13 cellular contexts compared by ENCODE assay signal in the genomic region with DNA sequence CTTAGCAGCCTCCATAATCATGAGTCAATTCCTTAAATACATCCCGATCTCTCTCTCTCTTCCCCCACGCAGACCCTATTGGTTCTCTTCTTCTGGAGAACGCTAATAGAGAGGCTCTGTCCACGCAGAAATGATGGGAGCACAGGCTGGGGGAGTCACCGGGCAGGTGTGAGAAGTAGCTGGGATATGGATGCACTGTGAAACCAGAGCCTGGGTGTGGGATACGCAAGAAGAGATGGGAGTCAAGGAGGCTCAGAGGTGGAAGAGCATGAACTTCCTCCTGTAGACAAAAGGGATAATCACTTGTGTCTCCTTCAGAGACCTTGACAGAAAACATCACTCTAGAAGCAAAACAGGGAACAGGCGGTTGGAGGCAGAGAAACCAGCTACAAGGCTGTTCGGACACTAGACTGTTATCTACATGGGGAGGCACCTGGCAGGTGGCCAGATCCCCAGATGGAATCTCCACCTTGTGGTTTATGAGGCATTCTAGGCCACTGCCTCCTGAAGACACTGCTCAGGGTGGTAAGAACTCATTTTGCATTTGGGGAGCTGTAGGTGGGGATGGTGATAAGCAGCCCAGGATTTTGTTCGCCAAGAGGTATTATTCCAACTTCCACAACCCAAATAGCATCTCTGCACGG. TPM values are rescaled to one million over a fixed set of nuclear protein-coding genes. Genes with fewer than 3 reads are reported as not detected.
A peak's percentile ranks its signal among the peaks of the same experiment; 100 is the strongest.
DNase-seq lines count a peak whose midpoint lies in the region; ATAC-seq, FAIRE-seq and TF ChIP-seq lines count a peak whose summit lies in the region.
"Had no signal": no experiment of that assay in that cellular context is flagged by ENCODE, and none has a peak within 500 bp of the region (broad histone marks: within the 10 kb centered on the region; RNA-seq: fewer than 3 reads in every experiment).

No MANE protein-coding gene starts in this region.

- no peak overlapping the region for H3K27ac ChIP-seq in PC-3 (ENCODE audit: low read length)
- peak overlapping the region; percentile 14 for H3K27ac ChIP-seq in rectal smooth muscle tissue (ENCODE audit: low read depth, low read length)
- no peak overlapping the region for H3K27ac ChIP-seq in thyroid gland
- H3K27ac ChIP-seq: parathyroid adenoma had no signal

- TF ChIP-seq POLR2A in thyroid gland (IDR thresholded peaks at IDR 0.05) = no peak

- DNase-seq in HFFc6 (no peak), PC-3 (peak; percentile 37), frontal cortex (ENCODE audit: low spot score in 2 of 2) (no peak), GM19240 (ENCODE audit: insufficient read length, low spot score) (no peak), thyroid gland (no peak)
- no peak for DNase-seq in effector memory CD8-positive, alpha-beta T cell
- no peak for DNase-seq in activated T-cell treated with anti-CD3 and anti-CD28 coated beads, Interleukin-2, amount 50 U/mL, for 1 hour
- DNase-seq: activated naive CD8-positive, alpha-beta T cell treated with anti-CD3 and anti-CD28 coated beads for 36 hours; NCI-H1105 treated with DMSO at 0.1 percent for 48 hours had no signal

- peaks cover 56% of the 10 kb centered on the region for H3K27me3 Mint-ChIP-seq in HFFc6 (ENCODE audit: insufficient read depth)
- H3K27me3 Mint-ChIP-seq in effector memory CD8-positive, alpha-beta T cell = no peaks in the 10 kb centered on the region
- H3K27me3 Mint-ChIP-seq: activated naive CD8-positive, alpha-beta T cell treated with anti-CD3 and anti-CD28 coated beads for 36 hours had no signal

- no peak overlapping the region for H2AFZ ChIP-seq in PC-3 (ENCODE audit: low read length)
- H2AFZ ChIP-seq: parathyroid adenoma had no signal

- FAIRE-seq in frontal cortex (lab: Jason Lieb, UNC) = no peak
- FAIRE-seq: TTC549 had no signal

- peaks cover 9% of the 10 kb centered on the region; the same call in 1 of the 2 replicates for H3K9me3 Mint-ChIP-seq in HFFc6
- no peaks in the 10 kb centered on the region for H3K9me3 Mint-ChIP-seq in effector memory CD8-positive, alpha-beta T cell
- H3K9me3 Mint-ChIP-seq: activated naive CD8-positive, alpha-beta T cell treated with anti-CD3 and anti-CD28 coated beads for 36 hours had no signal

- peaks cover 72% of the 10 kb centered on the region for H3K4me1 Mint-ChIP-seq in HFFc6 (ENCODE audit: low read depth)
- peaks cover 8 to 16% of the 10 kb centered on the region in 2 donors for H3K4me1 Mint-ChIP-seq in effector memory CD8-positive, alpha-beta T cell (ENCODE audit: low read depth in 2 of 2)

- H3K9ac ChIP-seq in PC-3 (ENCODE audit: low read length) = no peak overlapping the region
- no peak overlapping the region for H3K9ac ChIP-seq in rectal smooth muscle tissue (ENCODE audit: low read length)
- H3K9ac ChIP-seq: parathyroid adenoma had no signal

- POLR2A ChIA-PET in PC-3 (lab: Charles Lee; ENCODE audit: unreplicated experiment) = interaction anchor here (0.6 kb wide), 1 partner anchor 50 kb away, joined by 3 read pairs; no protein-coding TSS in a partner anchor

- H3K36me3 ChIP-seq in PC-3 (ENCODE audit: low read depth, low read length) = peaks cover 16% of the 10 kb centered on the region
- peaks cover 2% of the 10 kb centered on the region for H3K36me3 ChIP-seq in rectal smooth muscle tissue (ENCODE audit: control insufficient read depth, insufficient read depth, low read length)
- H3K36me3 ChIP-seq in thyroid gland = no peaks in the 10 kb centered on the region
- H3K36me3 ChIP-seq: HAP-1 had no signal

- intact Hi-C loops in PC-3 (cut with micrococcal nuclease) = no loop called here
- intact Hi-C loops in thyroid gland (cut with DNase I) = loop anchor here (10.0 kb wide), 1 partner anchor 314 kb away; no protein-coding TSS in a partner anchor

- H3K27me3 ChIP-seq in PC-3 (ENCODE audit: low read length) (no peaks in the 10 kb centered on the region), rectal smooth muscle tissue (ENCODE audit: control insufficient read depth, insufficient read depth, low read length) (no peaks in the 10 kb centered on the region), thyroid gland (no peaks in the 10 kb centered on the region)

- no peaks in the 10 kb centered on the region for H3K9me3 ChIP-seq in PC-3 (ENCODE audit: low read length)
- no peaks in the 10 kb centered on the region for H3K9me3 ChIP-seq in thyroid gland
- H3K9me3 ChIP-seq: HAP-1 had no signal

- 85 to 87% methylated on average over 10 of the region's 10 CpGs for WGBS in thyroid gland, 2 donors

- TF ChIP-seq CTCF in HFFc6 (IDR thresholded peaks at IDR 0.05) (no peak), PC-3 (conservative IDR thresholded peaks at IDR 0.05; ENCODE audit: low read depth, low read length) (no peak), thyroid gland (IDR thresholded peaks at IDR 0.05) (no peak)

- peak overlapping the region; percentile 34; the same call in 1 of the 2 replicates for H3K4me3 Mint-ChIP-seq in HFFc6
- no peak overlapping the region for H3K4me3 Mint-ChIP-seq in effector memory CD8-positive, alpha-beta T cell
- H3K4me3 Mint-ChIP-seq: activated naive CD8-positive, alpha-beta T cell treated with anti-CD3 and anti-CD28 coated beads for 36 hours had no signal

- no peaks in the 10 kb centered on the region for H4K20me1 ChIP-seq in PC-3 (ENCODE audit: low read length)

- peaks cover 18% of the 10 kb centered on the region for H3K4me1 ChIP-seq in PC-3 (ENCODE audit: insufficient read depth, low read length)
- peaks cover 15% of the 10 kb centered on the region for H3K4me1 ChIP-seq in rectal smooth muscle tissue (ENCODE audit: control insufficient read depth, insufficient read depth, low read length)
- H3K4me1 ChIP-seq in thyroid gland = peaks cover 23 to 61% of the 10 kb centered on the region in 2 donors

- no peak for ATAC-seq in PC-3
- ATAC-seq in effector memory CD8-positive, alpha-beta T cell (replicated peaks) = no peak

- H3K36me3 Mint-ChIP-seq in HFFc6 (ENCODE audit: low read depth) = peaks cover 65% of the 10 kb centered on the region
- no peaks in the 10 kb centered on the region for H3K36me3 Mint-ChIP-seq in effector memory CD8-positive, alpha-beta T cell (ENCODE audit: insufficient read depth)

- H3K4me3 ChIP-seq in PC-3 (ENCODE audit: low read length) (no peak overlapping the region), rectal smooth muscle tissue (ENCODE audit: low read length) (no peak overlapping the region), thyroid gland (replicated peaks in 1 of 3) (no peak overlapping the region)
- H3K4me3 ChIP-seq: HAP-1 had no signal

- H3K27ac Mint-ChIP-seq in HFFc6 = peak overlapping the region; percentile 72
- H3K27ac Mint-ChIP-seq in effector memory CD8-positive, alpha-beta T cell = peak overlapping the region; percentile 27 to 44
- H3K27ac Mint-ChIP-seq: activated naive CD8-positive, alpha-beta T cell treated with anti-CD3 and anti-CD28 coated beads for 36 hours had no signal

- no peaks in the 10 kb centered on the region for H3K9me2 ChIP-seq in PC-3 (replicated peaks; ENCODE audit: low read length)

- no peaks in the 10 kb centered on the region for H3F3A ChIP-seq in PC-3 (ENCODE audit: low read length, unreplicated experiment)

- no TSS peak for BruUV-seq in PC-3 (replicated peaks; lab: Mats Ljungman, UMichigan)

- no peaks in the 10 kb centered on the region for H3K79me2 ChIP-seq in PC-3 (ENCODE audit: low read length)
- H3K79me2 ChIP-seq: parathyroid adenoma had no signal

- no peak overlapping the region for H3K4me2 ChIP-seq in PC-3 (ENCODE audit: low read length)

- CTCF ChIA-PET in PC-3 (lab: Charles Lee) = interaction anchor here (0.6 kb wide), 1 partner anchor 23 kb away, joined by 6 read pairs; no protein-coding TSS in a partner anchor

RNA-seq across cellular contexts. Expression of a gene that starts 7.2 kb away (rescaled TPM):
- 1 to 10 TPM; 6.2 to 8.1 (median 7.1) TPM for total RNA-seq in HFFc6 (2021; fragmentation: NEBNext Ultra II Directional; extraction: Animal tissue kit (Norgen Biotek cat#: 25700))
- 0.63 and 0.73 TPM in 2 replicates for total RNA-seq in PC-3 (2014; rRNA removed)
- total RNA-seq in frontal cortex = 1.2 TPM
- 1 to 10 TPM; 2.1 to 6.0 (median 2.8) TPM for total RNA-seq in thyroid gland

RNA-seq across cellular contexts. Expression of a gene that starts 43.0 kb away (rescaled TPM):
- total RNA-seq in HFFc6 (2021; fragmentation: NEBNext Ultra II Directional; extraction: Animal tissue kit (Norgen Biotek cat#: 25700)) = 10 to 100 TPM; 11.9 to 22.2 (median 19.1) TPM
- total RNA-seq in PC-3 (2014; rRNA removed) (not detected in 2 replicates), frontal cortex (0.82 TPM), thyroid gland (10 to 100 TPM in 3 of 4 donors, 1 to 10 TPM in 1; 6.9 to 21.6 (median 15.3) TPM)
